In the genomic region with DNA sequence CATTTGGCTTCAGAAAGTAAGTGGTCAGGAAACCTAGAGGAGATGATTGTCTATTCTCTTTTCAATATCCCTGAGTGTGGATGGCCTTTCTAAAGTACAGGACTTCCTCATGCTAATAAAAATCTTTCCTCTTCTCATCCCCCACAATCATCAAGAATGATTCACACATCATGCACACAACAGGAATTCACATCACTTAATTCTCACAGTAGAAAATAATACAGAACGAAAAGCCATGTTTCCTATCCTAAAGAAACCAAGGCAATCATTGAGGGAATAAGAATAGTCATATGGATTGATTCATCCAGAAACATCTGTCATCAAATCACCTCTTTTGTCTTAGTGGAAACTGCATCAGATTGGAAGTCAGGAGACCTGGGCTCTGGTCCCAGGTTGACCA, we compare ENCODE assay signal across 15 cellular contexts.
"Had no signal": no experiment of that assay in that cellular context is flagged by ENCODE, and none has a peak within 500 bp of the region (broad histone marks: within the 10 kb centered on the region; RNA-seq: fewer than 3 reads in every experiment).

No MANE protein-coding gene starts in this region.

- ATAC-seq: activated CD8-positive, alpha-beta T cell treated with anti-CD3 and anti-CD28 coated beads for 36 hours; effector memory CD8-positive, alpha-beta T cell; left ventricle myocardium superior; pancreas; stimulated activated naive CD8-positive, alpha-beta T cell treated with anti-CD3 and anti-CD28 coated beads, Interleukin-15, amount 100 ng/mL, for 72 hours had no signal

- H3K36me3 ChIP-seq: pancreas, thoracic aorta had no signal

- DNase-seq: activated CD8-positive, alpha-beta memory T cell treated with anti-CD3 and anti-CD28 coated beads, Interleukin-2, amount 50 U/mL, for 48 hours; activated CD8-positive, alpha-beta T cell treated with anti-CD3 and anti-CD28 coated beads for 36 hours; activated naive CD4-positive, alpha-beta T cell treated with anti-CD3 and anti-CD28 coated beads for 36 hours; effector memory CD8-positive, alpha-beta T cell; erythroblast; left ventricle myocardium superior; pancreas; stimulated activated CD4-positive, alpha-beta T cell treated with anti-CD3 and anti-CD28 coated beads, Interleukin-15, amount 100 ng/mL, for 24 hours; stimulated activated CD4-positive, alpha-beta T cell treated with anti-CD3 and anti-CD28 coated beads, Interleukin-4, amount 100 ng/mL, for 24 hours; stimulated activated naive CD8-positive, alpha-beta T cell treated with anti-CD3 and anti-CD28 coated beads, Interleukin-15, amount 100 ng/mL, for 72 hours; T-helper 9 cell had no signal

- H3K9me3 ChIP-seq: pancreas, thoracic aorta had no signal

- H3K27ac ChIP-seq: pancreas, thoracic aorta, VCaP had no signal

- H3K27me3 ChIP-seq: pancreas had no signal

- H3K4me3 ChIP-seq: pancreas, thoracic aorta had no signal

- H3K4me1 ChIP-seq: pancreas had no signal

- FAIRE-seq: islet of Langerhans, pancreas, urothelium cell line had no signal
